26 cellular contexts compared by ENCODE assay signal in genomic region chr12:19311165-19311564, GRCh38.
"Had no signal": no experiment of that assay in that cellular context is flagged by ENCODE, and none has a peak within 500 bp of the region (broad histone marks: within the 10 kb centered on the region; RNA-seq: fewer than 3 reads in every experiment).

No MANE protein-coding gene starts in this region.

- H3K9me3 ChIP-seq: pancreas, psoas muscle, right lobe of liver, sigmoid colon, stomach, suprapubic skin, thoracic aorta, thyroid gland, tibial nerve, upper lobe of left lung, vagina had no signal

- H3K4me3 ChIP-seq: pancreas, psoas muscle, right lobe of liver, sigmoid colon, stomach, suprapubic skin, thoracic aorta, thyroid gland, tibial nerve, upper lobe of left lung, vagina had no signal

- H3K27ac ChIP-seq: pancreas, psoas muscle, right lobe of liver, sigmoid colon, stomach, suprapubic skin, thoracic aorta, thyroid gland, tibial nerve, upper lobe of left lung, vagina had no signal

- DNase-seq: naive B cell; naive thymus-derived CD8-positive, alpha-beta T cell; nephron progenitor cell; occipital lobe; pancreas; psoas muscle; right cardiac atrium; right lobe of liver; sigmoid colon; small intestine; stimulated activated CD4-positive, alpha-beta T cell treated with anti-CD3 and anti-CD28 coated beads, Interleukin-15, amount 100 ng/mL, for 24 hours; stimulated activated CD4-positive, alpha-beta T cell treated with anti-CD3 and anti-CD28 coated beads, Interleukin-2, amount 100 ng/mL, for 24 hours; stimulated activated CD4-positive, alpha-beta T cell treated with anti-CD3 and anti-CD28 coated beads, Interleukin-2, amount 100 ng/mL, for 48 hours; stimulated activated CD4-positive, alpha-beta T cell treated with anti-CD3 and anti-CD28 coated beads, Interleukin-4, amount 100 ng/mL, for 24 hours; stimulated activated naive B cell treated with anti-CD40 and anti-IgM and Interleukin-4, amounts not matched to agents 10 μg/mL and 1 μg/mL and 100 μg/mL, for 72 hours; stimulated activated naive CD4-positive, alpha-beta T cell treated with Interleukin-2 at 50 U/mL for 16 hours; stomach; thyroid gland; trophoblast cell; upper lobe of left lung had no signal

- H3K4me1 ChIP-seq: pancreas, psoas muscle, right lobe of liver, sigmoid colon, suprapubic skin, thyroid gland, tibial nerve, vagina had no signal

- H3K36me3 ChIP-seq: pancreas, right lobe of liver, sigmoid colon, upper lobe of left lung, vagina had no signal

- ATAC-seq: naive thymus-derived CD8-positive, alpha-beta T cell; natural killer cell treated with Interleukin-12 subunit alpha and Interleukin-12 subunit beta and Interleukin-15 and Interleukin-18, amount 100 ng/mL, for 72 hours; pancreas; psoas muscle; right cardiac atrium; right lobe of liver; stimulated activated effector memory CD8-positive, alpha-beta T cell treated with anti-CD3 and anti-CD28 coated beads, Interleukin-12 subunit alpha, Interleukin-12 subunit beta, amount 100 ng/mL, for 72 hours; stimulated activated naive B cell treated with anti-CD40 and anti-IgM and Interleukin-4, amounts not matched to agents 10 μg/mL and 1 μg/mL and 100 μg/mL, for 72 hours had no signal

- H3K27me3 ChIP-seq: pancreas, right lobe of liver, sigmoid colon, stomach, suprapubic skin, thyroid gland, tibial nerve, upper lobe of left lung, vagina had no signal
